8 cellular contexts compared by ENCODE assay signal in genomic region chr9:4596165-4596922, GRCh38.
DNase-seq lines count a peak whose midpoint lies in the region; ATAC-seq and TF ChIP-seq lines count a peak whose summit lies in the region.

No MANE protein-coding gene starts in this region.

- H3K27ac ChIP-seq in upper lobe of left lung = peak overlapping the region in 3 of 4 donors; percentile 0 to 62 (median 36)

- TF ChIP-seq EP300 in upper lobe of left lung (IDR thresholded peaks at IDR 0.05) = peak in 2 of 4 donors; percentile 18 to 25

- H3K4me1 ChIP-seq in upper lobe of left lung = peaks cover 9 to 10% (median 9%) of the 10 kb centered on the region in 4 donors

- no peak for TF ChIP-seq POLR2A in upper lobe of left lung (IDR thresholded peaks at IDR 0.05)

- intact Hi-C loops in left cardiac atrium (cut with DNase I) (no loop called here), cardiac septum (cut with DNase I) (no loop called here)

- ATAC-seq in left cardiac atrium (peak; percentile 38 to 63), upper lobe of left lung (ENCODE audit: low FRiP score in 2 of 2) (no peak)

- no peak overlapping the region for H3K4me3 ChIP-seq in upper lobe of left lung

- no peaks in the 10 kb centered on the region for H3K36me3 ChIP-seq in upper lobe of left lung

- TF ChIP-seq CTCF in upper lobe of left lung (IDR thresholded peaks at IDR 0.05) (peak in 1 of 6 experiments; percentile 6), GM10266 (IDR thresholded peaks at IDR 0.05; ENCODE audit: control insufficient read depth, insufficient read depth, low read depth, missing control alignments) (no peak)

- H3K27me3 ChIP-seq in upper lobe of left lung = no peaks in the 10 kb centered on the region

- no peak for DNase-seq in left cardiac atrium
- no peak for DNase-seq in cardiac septum (ENCODE audit: low spot score)
- peak; percentile 9 for DNase-seq in activated CD8-positive, alpha-beta memory T cell treated with anti-CD3 and anti-CD28 coated beads, Interleukin-2, amount 50 U/mL, for 1 hour (ENCODE audit: extremely low read depth)
- DNase-seq in glomerular endothelial cell (ENCODE audit: extremely low read depth, low read depth, low spot score) = peak; percentile 57
- no peak for DNase-seq in upper lobe of left lung
- DNase-seq in NCI-H146 treated with DMSO at 0.1 percent for 48 hours (lab: John Stamatoyannopoulos, UW; ENCODE audit: unreplicated experiment) = no peak
- no peak for DNase-seq in glomerular visceral epithelial cell (ENCODE audit: extremely low spot score)
- no peak for DNase-seq in GM10266 (ENCODE audit: extremely low spot score)

- 51 to 62% methylated on average over 11 of the region's 11 CpGs for WGBS in upper lobe of left lung, 2 donors

- no peaks in the 10 kb centered on the region for H3K9me3 ChIP-seq in upper lobe of left lung

Comparison
In these comparisons a context has a peak if more than half of its experiments do, and no peak if none do; other contexts are left out.
1. ATAC-seq: peak in left cardiac atrium (2 of 2); none in upper lobe of left lung (0 of 2).
2. DNase-seq: peak in activated CD8-positive, alpha-beta memory T cell treated with anti-CD3 and anti-CD28 coated beads, Interleukin-2, amount 50 U/mL, for 1 hour (single experiment) and glomerular endothelial cell (single experiment); none in left cardiac atrium (single experiment), cardiac septum (single experiment), upper lobe of left lung (0 of 2), NCI-H146 treated with DMSO at 0.1 percent for 48 hours (single experiment), glomerular visceral epithelial cell (single experiment) and GM10266 (single experiment).